Comparison of ENCODE assay signal across 10 cellular contexts in genomic region chr5:107464403-107464802, GRCh38.
DNase-seq lines count a peak whose midpoint lies in the region; ATAC-seq lines count a peak whose summit lies in the region.
"Had no signal": no experiment of that assay in that cellular context is flagged by ENCODE, and none has a peak within 500 bp of the region (broad histone marks: within the 10 kb centered on the region; RNA-seq: fewer than 3 reads in every experiment).

No MANE protein-coding gene starts in this region.

- in situ Hi-C loops in ACHN (cut with HindIII; ENCODE audit: low pct_ligation_motif_present, low pct_unique_long_range_greater_than_20kb, low sequenced_read_pairs): no loop called here

- intact Hi-C loops in head of caudate nucleus (cut with DNase I): no loop called here
- intact Hi-C loops in activated CD4-positive, alpha-beta memory T cell treated with anti-CD3 and anti-CD28 coated beads for 36 hours (cut with micrococcal nuclease): no loop called here

- ATAC-seq in GM19043 (IDR thresholded peaks at IDR 0.05; ENCODE audit: low read depth, unreplicated experiment) (peak; percentile 39), HG03432 (IDR thresholded peaks at IDR 0.05; ENCODE audit: unreplicated experiment) (peak; percentile 66)
- ATAC-seq: psoas muscle had no signal

- H3K4me1 Mint-ChIP-seq in immature natural killer cell: peaks cover 78 to 91% of the 10 kb centered on the region in 2 donors
- peaks cover 8% of the 10 kb centered on the region for H3K4me1 Mint-ChIP-seq in activated CD4-positive, alpha-beta memory T cell treated with anti-CD3 and anti-CD28 coated beads for 36 hours (ENCODE audit: low read depth)

- POLR2A ChIA-PET in activated CD4-positive, alpha-beta memory T cell treated with anti-CD3 and anti-CD28 coated beads for 36 hours (lab: Charles Lee): no interaction called here

- H3K27me3 Mint-ChIP-seq in immature natural killer cell (ENCODE audit: low read depth in 3 of 3): peaks cover 4 to 5% (median 5%) of the 10 kb centered on the region in 3 donors
- H3K27me3 Mint-ChIP-seq in activated CD4-positive, alpha-beta memory T cell treated with anti-CD3 and anti-CD28 coated beads for 36 hours: peaks cover 6% of the 10 kb centered on the region

- H3K36me3 Mint-ChIP-seq in immature natural killer cell: peaks cover 0 to 3% (median 3%) of the 10 kb centered on the region in 3 donors
- H3K36me3 Mint-ChIP-seq in activated CD4-positive, alpha-beta memory T cell treated with anti-CD3 and anti-CD28 coated beads for 36 hours: no peaks in the 10 kb centered on the region

- CTCF ChIA-PET in activated CD4-positive, alpha-beta memory T cell treated with anti-CD3 and anti-CD28 coated beads for 36 hours (lab: Charles Lee): no interaction called here

- peak overlapping the region; percentile 50 to 70 (median 52) for H3K4me3 Mint-ChIP-seq in immature natural killer cell
- no peak overlapping the region for H3K4me3 Mint-ChIP-seq in activated CD4-positive, alpha-beta memory T cell treated with anti-CD3 and anti-CD28 coated beads for 36 hours

- H3K9me3 Mint-ChIP-seq in immature natural killer cell: no peaks in the 10 kb centered on the region
- no peaks in the 10 kb centered on the region for H3K9me3 Mint-ChIP-seq in activated CD4-positive, alpha-beta memory T cell treated with anti-CD3 and anti-CD28 coated beads for 36 hours

- H3K27ac Mint-ChIP-seq in immature natural killer cell: peak overlapping the region; percentile 72 to 95 (median 91)
- no peak overlapping the region for H3K27ac Mint-ChIP-seq in activated CD4-positive, alpha-beta memory T cell treated with anti-CD3 and anti-CD28 coated beads for 36 hours

- DNase-seq in ACHN (peak; percentile 28), immature natural killer cell (no peak), head of caudate nucleus (no peak), GM03348 (ENCODE audit: low spot score) (no peak)
- DNase-seq in stimulated activated CD4-positive, alpha-beta T cell treated with anti-CD3 and anti-CD28 coated beads, Interleukin-4, amount 100 ng/mL, for 1 hour: no peak
- DNase-seq in activated CD4-positive, alpha-beta memory T cell treated with anti-CD3 and anti-CD28 coated beads for 36 hours: no peak
- DNase-seq: activated CD8-positive, alpha-beta memory T cell treated with anti-CD3 and anti-CD28 coated beads, Interleukin-2, amount 50 U/mL, for 48 hours; psoas muscle had no signal
